ENCODE assay signal across 18 cellular contexts in genomic region chr5:94157704-94158608, GRCh38.
DNase-seq lines count a peak whose midpoint lies in the region; ATAC-seq and TF ChIP-seq lines count a peak whose summit lies in the region.
"Had no signal": no experiment of that assay in that cellular context is flagged by ENCODE, and none has a peak within 500 bp of the region (broad histone marks: within the 10 kb centered on the region; RNA-seq: fewer than 3 reads in every experiment).

No MANE protein-coding gene starts in this region.

- WGBS in neuronal stem cell (ENCODE audit: extremely low coverage in 2 of 2, insufficient read length in 2 of 2, insufficient replicate concordance in 1 of 2), 2 donors = no CpG with 5 or more reads among the region's 4 CpGs

- H3K4me3 ChIP-seq in neuronal stem cell (ENCODE audit: low read length in 2 of 2) = no peak overlapping the region
- no peak overlapping the region for H3K4me3 ChIP-seq in Peyer's patch
- H3K4me3 ChIP-seq: BLaER1, HAP-1, K562 had no signal

- no peak overlapping the region for H3K4me3 Mint-ChIP-seq in effector memory CD8-positive, alpha-beta T cell

- H2AK5ac ChIP-seq in neuronal stem cell (ENCODE audit: low read depth, low read length) = no peak overlapping the region

- H3K4ac ChIP-seq in neuronal stem cell (ENCODE audit: low read length) = no peak overlapping the region

- H3K23ac ChIP-seq in neuronal stem cell (ENCODE audit: low read depth, low read length, poor library complexity) = no peak overlapping the region

- DNase-seq in DMS53 (lab: John Stamatoyannopoulos, UW) (peak; percentile 12), DMS53 treated with DMSO at 0.1 percent for 48 hours (lab: John Stamatoyannopoulos, UW; ENCODE audit: unreplicated experiment) (no peak), NCI-H69 (lab: John Stamatoyannopoulos, UW) (peak; percentile 53), cerebellar cortex (ENCODE audit: low spot score) (peak; percentile 7), neuronal stem cell (ENCODE audit: low spot score) (no peak), Peyer's patch (no peak), midbrain (lab: John Stamatoyannopoulos, UW) (no peak)
- no peak for DNase-seq in effector memory CD8-positive, alpha-beta T cell
- DNase-seq: MV-4-11, NCI-H187 treated with DMSO at 0.1 percent for 48 hours, NCI-H446, NCI-H774, Right ventricle myocardium superior, SK-N-SH had no signal

- peak overlapping the region; percentile 54 for H2AFZ ChIP-seq in neuronal stem cell (ENCODE audit: low read length)

- no peak overlapping the region for H3K27ac Mint-ChIP-seq in effector memory CD8-positive, alpha-beta T cell

- no peak overlapping the region for H3K9ac ChIP-seq in neuronal stem cell (ENCODE audit: low read depth, low read length, poor library complexity)
- H3K9ac ChIP-seq: BLaER1, SK-N-SH had no signal

- H3K79me1 ChIP-seq in neuronal stem cell (ENCODE audit: low read depth, low read length) = no peaks in the 10 kb centered on the region

- H3K36me3 Mint-ChIP-seq in effector memory CD8-positive, alpha-beta T cell (ENCODE audit: insufficient read depth) = no peaks in the 10 kb centered on the region

- no peak for TF ChIP-seq POLR2A in Peyer's patch (IDR thresholded peaks at IDR 0.05)

- H2BK15ac ChIP-seq in neuronal stem cell (ENCODE audit: low read length) = no peak overlapping the region

- H2BK12ac ChIP-seq in neuronal stem cell (ENCODE audit: low read length) = no peak overlapping the region

- no peaks in the 10 kb centered on the region for H3K27me3 ChIP-seq in neuronal stem cell (ENCODE audit: control insufficient read depth in 3 of 3, insufficient read depth in 3 of 3, low read depth in 1 of 3, low read length in 3 of 3)
- H3K27me3 ChIP-seq in Peyer's patch = no peaks in the 10 kb centered on the region
- H3K27me3 ChIP-seq: BLaER1 had no signal

- no peaks in the 10 kb centered on the region for H3K4me1 Mint-ChIP-seq in effector memory CD8-positive, alpha-beta T cell (ENCODE audit: low read depth in 2 of 2)

- no peak overlapping the region for H4K91ac ChIP-seq in neuronal stem cell (ENCODE audit: low read depth, low read length, poor library complexity)

- no peak overlapping the region for H4K8ac ChIP-seq in neuronal stem cell (ENCODE audit: low read depth, low read length)

- no peaks in the 10 kb centered on the region for H3K9me3 Mint-ChIP-seq in effector memory CD8-positive, alpha-beta T cell

- H3K36me3 ChIP-seq in neuronal stem cell (replicated peaks in 1 of 2; ENCODE audit: control insufficient read depth in 2 of 2, insufficient read depth in 2 of 2, low read length in 2 of 2) (no peaks in the 10 kb centered on the region), Peyer's patch (no peaks in the 10 kb centered on the region)
- H3K36me3 ChIP-seq: BLaER1, HAP-1 had no signal

- no peaks in the 10 kb centered on the region for H3K27me3 Mint-ChIP-seq in effector memory CD8-positive, alpha-beta T cell

- ATAC-seq in effector memory CD8-positive, alpha-beta T cell (replicated peaks) = no peak
- ATAC-seq: K562 had no signal

- H3K27ac ChIP-seq in neuronal stem cell (replicated peaks; ENCODE audit: low read length) = no peak overlapping the region
- no peak overlapping the region for H3K27ac ChIP-seq in Peyer's patch
- H3K27ac ChIP-seq: 22Rv1, BLaER1 had no signal

- no peak overlapping the region for H3K14ac ChIP-seq in neuronal stem cell (ENCODE audit: low read length)

- H3K18ac ChIP-seq in neuronal stem cell (ENCODE audit: low read length) = no peak overlapping the region

- H3K4me2 ChIP-seq in neuronal stem cell (ENCODE audit: insufficient read depth, low read length, poor library complexity, severe bottlenecking) = no peak overlapping the region
- H3K4me2 ChIP-seq: BLaER1, SK-N-SH had no signal

- H3K4me1 ChIP-seq in neuronal stem cell (ENCODE audit: control insufficient read depth in 2 of 2, insufficient read depth in 1 of 2, low read depth in 1 of 2, low read length in 2 of 2) (no peaks in the 10 kb centered on the region), Peyer's patch (no peaks in the 10 kb centered on the region)
- H3K4me1 ChIP-seq: BLaER1, HAP-1 had no signal

- TF ChIP-seq CTCF in Peyer's patch (IDR thresholded peaks at IDR 0.05) = no peak

- H2BK5ac ChIP-seq in neuronal stem cell (ENCODE audit: low read length) = no peak overlapping the region

- H3K9me3 ChIP-seq in neuronal stem cell (replicated peaks in 1 of 2; ENCODE audit: control insufficient read depth in 2 of 2, insufficient read depth in 1 of 2, low read depth in 1 of 2, low read length in 2 of 2) = no peaks in the 10 kb centered on the region
- H3K9me3 ChIP-seq in Peyer's patch = no peaks in the 10 kb centered on the region
- H3K9me3 ChIP-seq: BLaER1, HAP-1, SK-N-SH had no signal

- no peak overlapping the region for H2BK120ac ChIP-seq in neuronal stem cell (ENCODE audit: low read depth, low read length)

Comparison
In these comparisons a context has a peak if more than half of its experiments do, and no peak if none do; other contexts are left out.
1. DNase-seq: peak in DMS53 (single experiment), NCI-H69 (single experiment) and cerebellar cortex (single experiment); none in DMS53 treated with DMSO at 0.1 percent for 48 hours (single experiment), neuronal stem cell (single experiment), Peyer's patch (0 of 3), midbrain (single experiment) and effector memory CD8-positive, alpha-beta T cell (0 of 3).